Comparison of ENCODE assay signal across 28 cellular contexts in genomic region chr1:42773420-42773819, GRCh38. TPM values are rescaled to one million over a fixed set of nuclear protein-coding genes. Genes with fewer than 3 reads are reported as not detected.
A peak's percentile ranks its signal among the peaks of the same experiment; 100 is the strongest.
DNase-seq lines count a peak whose midpoint lies in the region; ATAC-seq and TF ChIP-seq lines count a peak whose summit lies in the region.
"Had no signal": no experiment of that assay in that cellular context is flagged by ENCODE, and none has a peak within 500 bp of the region (broad histone marks: within the 10 kb centered on the region; RNA-seq: fewer than 3 reads in every experiment).

No MANE protein-coding gene starts in this region.

- no peaks in the 10 kb centered on the region for H3K9me3 Mint-ChIP-seq in T-helper 2 cell treated with Interferon-gamma antibody and Interleukin-4, amounts not matched to agents 5 μg/mL and 100 μg/mL, for 36 hours
- no peaks in the 10 kb centered on the region for H3K9me3 Mint-ChIP-seq in activated naive CD4-positive, alpha-beta T cell treated with anti-CD3 and anti-CD28 coated beads for 36 hours
- H3K9me3 Mint-ChIP-seq in activated naive CD4-positive, alpha-beta T cell treated with anti-CD3 and anti-CD28 coated beads, Interleukin-2, amount 10 ng/mL, durations not matched to agents 7 days and 5 days = no peaks in the 10 kb centered on the region
- H3K9me3 Mint-ChIP-seq in effector memory CD8-positive, alpha-beta T cell = no peaks in the 10 kb centered on the region
- H3K9me3 Mint-ChIP-seq: CD4-positive, alpha-beta memory T cell had no signal

- H3K4me3 ChIP-seq in heart right ventricle = no peak overlapping the region
- H3K4me3 ChIP-seq: BLaER1 treated with 17β-estradiol and CSF1 and Interleukin-3, amounts not matched to agents 10 nM and 100 nM; GM23248; K562; PC-9 had no signal

- ATAC-seq in T-helper 17 cell (no peak), heart right ventricle (no peak)
- ATAC-seq in effector memory CD8-positive, alpha-beta T cell (replicated peaks) = no peak
- ATAC-seq: HepG2, K562 had no signal

- no peaks in the 10 kb centered on the region for H3K27me3 ChIP-seq in heart right ventricle
- H3K27me3 ChIP-seq: BLaER1 treated with 17β-estradiol and CSF1 and Interleukin-3, amounts not matched to agents 10 nM and 100 nM had no signal

- no peak for DNase-seq in T-helper 2 cell treated with Interferon-gamma antibody and Interleukin-4, amounts not matched to agents 5 μg/mL and 100 μg/mL, for 36 hours (ENCODE audit: low spot score)
- DNase-seq in T-helper 2 cell (no peak), T-helper 17 cell (no peak), heart right ventricle (no peak), NCI-H82 (lab: John Stamatoyannopoulos, UW) (no peak)
- no peak for DNase-seq in activated naive CD4-positive, alpha-beta T cell treated with anti-CD3 and anti-CD28 coated beads for 36 hours
- no peak for DNase-seq in activated naive CD4-positive, alpha-beta T cell treated with anti-CD3 and anti-CD28 coated beads, Interleukin-2, amount 10 ng/mL, durations not matched to agents 7 days and 5 days
- no peak for DNase-seq in effector memory CD8-positive, alpha-beta T cell
- DNase-seq: ACHN; Calu3; CD4-positive, alpha-beta memory T cell; DMS153; GM23248; HCEC 1CT; NCI-H1092 treated with DMSO at 0.1 percent for 48 hours; NCI-H1436 treated with DMSO at 0.1 percent for 48 hours; NCI-H1930; NCI-H2227 treated with DMSO at 0.1 percent for 48 hours; NCI-H510A; PC-9; RPMI8226; SHP77 had no signal

- H3K36me3 Mint-ChIP-seq in T-helper 2 cell treated with Interferon-gamma antibody and Interleukin-4, amounts not matched to agents 5 μg/mL and 100 μg/mL, for 36 hours (ENCODE audit: low read depth) = peaks cover 51% of the 10 kb centered on the region
- H3K36me3 Mint-ChIP-seq in activated naive CD4-positive, alpha-beta T cell treated with anti-CD3 and anti-CD28 coated beads for 36 hours (ENCODE audit: low read depth) = peaks cover 45% of the 10 kb centered on the region
- peaks cover 52% of the 10 kb centered on the region for H3K36me3 Mint-ChIP-seq in activated naive CD4-positive, alpha-beta T cell treated with anti-CD3 and anti-CD28 coated beads, Interleukin-2, amount 10 ng/mL, durations not matched to agents 7 days and 5 days
- peaks cover 2% of the 10 kb centered on the region for H3K36me3 Mint-ChIP-seq in T-helper 17 cell (ENCODE audit: low read depth)
- peaks cover 45% of the 10 kb centered on the region for H3K36me3 Mint-ChIP-seq in effector memory CD8-positive, alpha-beta T cell (ENCODE audit: insufficient read depth)

- H3K36me3 ChIP-seq in heart right ventricle = peaks cover 0 to 72% (median 41%) of the 10 kb centered on the region in 9 donors

- TF ChIP-seq CTCF in heart right ventricle (IDR thresholded peaks at IDR 0.05) = no peak

- H3K27ac ChIP-seq in heart right ventricle = no peak overlapping the region
- H3K27ac ChIP-seq: 22Rv1; BLaER1 treated with 17β-estradiol and CSF1 and Interleukin-3, amounts not matched to agents 10 nM and 100 nM; GM23248; PC-9 had no signal

- intact Hi-C loops in activated naive CD4-positive, alpha-beta T cell treated with anti-CD3 and anti-CD28 coated beads for 36 hours (cut with micrococcal nuclease) = no loop called here
- intact Hi-C loops in heart right ventricle (cut with DNase I) = loop anchor here in 4 of 10 donors (10.0 kb wide), 1 partner anchor 151 kb away; no protein-coding TSS in a partner anchor

- WGBS in heart right ventricle, 2 donors = 48 to 68% methylated on average over 2 of the region's 2 CpGs

- H3K9me3 ChIP-seq in T-helper 17 cell (ENCODE audit: control insufficient read depth, low read length, poor library complexity, severe bottlenecking) (no peaks in the 10 kb centered on the region), heart right ventricle (no peaks in the 10 kb centered on the region)
- H3K9me3 ChIP-seq: BLaER1 treated with 17β-estradiol and CSF1 and Interleukin-3, amounts not matched to agents 10 nM and 100 nM had no signal

- H3K27ac Mint-ChIP-seq in T-helper 2 cell treated with Interferon-gamma antibody and Interleukin-4, amounts not matched to agents 5 μg/mL and 100 μg/mL, for 36 hours = peak overlapping the region; percentile 29
- peak overlapping the region; percentile 39 for H3K27ac Mint-ChIP-seq in activated naive CD4-positive, alpha-beta T cell treated with anti-CD3 and anti-CD28 coated beads for 36 hours
- no peak overlapping the region for H3K27ac Mint-ChIP-seq in activated naive CD4-positive, alpha-beta T cell treated with anti-CD3 and anti-CD28 coated beads, Interleukin-2, amount 10 ng/mL, durations not matched to agents 7 days and 5 days
- H3K27ac Mint-ChIP-seq in T-helper 17 cell = peak overlapping the region; percentile 60
- H3K27ac Mint-ChIP-seq in effector memory CD8-positive, alpha-beta T cell = peak overlapping the region; percentile 38 to 55

- CTCF ChIA-PET in activated naive CD4-positive, alpha-beta T cell treated with anti-CD3 and anti-CD28 coated beads for 36 hours (lab: Charles Lee) = interaction anchor here (1.6 kb wide), 1 partner anchor 300 kb away, joined by 4 read pairs; no protein-coding TSS in a partner anchor
- CTCF ChIA-PET in activated naive CD4-positive, alpha-beta T cell treated with anti-CD3 and anti-CD28 coated beads, Interleukin-2, amount 10 ng/mL, durations not matched to agents 7 days and 5 days (lab: Charles Lee) = interaction anchor here (7.8 kb wide), 1 partner anchor 299 kb away, joined by 103 read pairs; no protein-coding TSS in a partner anchor

- no peak overlapping the region for H3K4me3 Mint-ChIP-seq in T-helper 2 cell treated with Interferon-gamma antibody and Interleukin-4, amounts not matched to agents 5 μg/mL and 100 μg/mL, for 36 hours
- no peak overlapping the region for H3K4me3 Mint-ChIP-seq in activated naive CD4-positive, alpha-beta T cell treated with anti-CD3 and anti-CD28 coated beads for 36 hours
- H3K4me3 Mint-ChIP-seq in activated naive CD4-positive, alpha-beta T cell treated with anti-CD3 and anti-CD28 coated beads, Interleukin-2, amount 10 ng/mL, durations not matched to agents 7 days and 5 days = no peak overlapping the region
- no peak overlapping the region for H3K4me3 Mint-ChIP-seq in T-helper 17 cell
- no peak overlapping the region for H3K4me3 Mint-ChIP-seq in effector memory CD8-positive, alpha-beta T cell

- peaks cover 28% of the 10 kb centered on the region for H3K4me1 Mint-ChIP-seq in T-helper 2 cell treated with Interferon-gamma antibody and Interleukin-4, amounts not matched to agents 5 μg/mL and 100 μg/mL, for 36 hours (ENCODE audit: low read depth)
- peaks cover 33% of the 10 kb centered on the region for H3K4me1 Mint-ChIP-seq in activated naive CD4-positive, alpha-beta T cell treated with anti-CD3 and anti-CD28 coated beads for 36 hours (ENCODE audit: low read depth)
- peaks cover 33% of the 10 kb centered on the region for H3K4me1 Mint-ChIP-seq in activated naive CD4-positive, alpha-beta T cell treated with anti-CD3 and anti-CD28 coated beads, Interleukin-2, amount 10 ng/mL, durations not matched to agents 7 days and 5 days
- peaks cover 16% of the 10 kb centered on the region for H3K4me1 Mint-ChIP-seq in T-helper 17 cell
- H3K4me1 Mint-ChIP-seq in effector memory CD8-positive, alpha-beta T cell (ENCODE audit: low read depth in 2 of 2) = peaks cover 22 to 35% of the 10 kb centered on the region in 2 donors

- peaks cover 2 to 25% (median 10%) of the 10 kb centered on the region in 9 donors for H3K4me1 ChIP-seq in heart right ventricle

- no peaks in the 10 kb centered on the region for H3K27me3 Mint-ChIP-seq in T-helper 2 cell treated with Interferon-gamma antibody and Interleukin-4, amounts not matched to agents 5 μg/mL and 100 μg/mL, for 36 hours (ENCODE audit: low read depth)
- H3K27me3 Mint-ChIP-seq in activated naive CD4-positive, alpha-beta T cell treated with anti-CD3 and anti-CD28 coated beads for 36 hours (ENCODE audit: low read depth) = no peaks in the 10 kb centered on the region
- no peaks in the 10 kb centered on the region for H3K27me3 Mint-ChIP-seq in activated naive CD4-positive, alpha-beta T cell treated with anti-CD3 and anti-CD28 coated beads, Interleukin-2, amount 10 ng/mL, durations not matched to agents 7 days and 5 days
- no peaks in the 10 kb centered on the region for H3K27me3 Mint-ChIP-seq in T-helper 17 cell
- H3K27me3 Mint-ChIP-seq in effector memory CD8-positive, alpha-beta T cell = no peaks in the 10 kb centered on the region
- H3K27me3 Mint-ChIP-seq: CD4-positive, alpha-beta memory T cell had no signal

RNA-seq across cellular contexts. Expression of gene C1orf50, which starts 6.4 kb away (rescaled TPM):
- 1 to 10 TPM; 4.1 to 4.7 TPM for total RNA-seq in activated naive CD4-positive, alpha-beta T cell treated with anti-CD3 and anti-CD28 coated beads for 36 hours
- total RNA-seq in T-helper 17 cell (10 to 100 TPM; 14.8 to 15.5 TPM), heart right ventricle (10 to 100 TPM in 2 of 10 donors, 1 to 10 TPM in 8; 4.9 to 10.7 (median 8.5) TPM)
- 1 to 10 TPM; 4.7 to 5.8 TPM for polyA plus RNA-seq in heart right ventricle

RNA-seq across cellular contexts. Expression of gene P3H1, which starts 6.6 kb away (rescaled TPM):
- total RNA-seq in activated naive CD4-positive, alpha-beta T cell treated with anti-CD3 and anti-CD28 coated beads for 36 hours = 10 to 100 TPM; 26.4 to 28.6 TPM
- total RNA-seq in T-helper 17 cell (10 to 100 TPM; 22.5 to 26.7 TPM), heart right ventricle (10 to 100 TPM in 4 of 10 donors, 1 to 10 TPM in 6; 5.0 to 18.3 (median 7.6) TPM)
- polyA plus RNA-seq in heart right ventricle = 10 to 100 TPM; 24.2 to 31.4 TPM

RNA-seq across cellular contexts. Expression of gene TMEM269, which starts 11.4 kb away (rescaled TPM):
- total RNA-seq in activated naive CD4-positive, alpha-beta T cell treated with anti-CD3 and anti-CD28 coated beads for 36 hours = under 1 TPM; 0.24 to 0.57 TPM
- total RNA-seq in T-helper 17 cell = under 1 TPM; 0.42 to 0.47 TPM
- under 1 TPM in 2 of 10 donors, not detected in 8; 0.07 to 0.09 TPM for total RNA-seq in heart right ventricle
- polyA plus RNA-seq in heart right ventricle = under 1 TPM in 1 of 2 donors, not detected in 1; 0.01 TPM
- total RNA-seq: G401, GM23248, LHCN-M2 had no signal
- polyA plus RNA-seq: CD4-positive, alpha-beta memory T cell; GM23248 had no signal

RNA-seq across cellular contexts. Expression of gene CLDN19, which starts 33.4 kb away (rescaled TPM):
- total RNA-seq in activated naive CD4-positive, alpha-beta T cell treated with anti-CD3 and anti-CD28 coated beads for 36 hours = not detected
- total RNA-seq in T-helper 17 cell = not detected
- total RNA-seq in heart right ventricle = not detected
- polyA plus RNA-seq in heart right ventricle = under 1 TPM in 1 of 2 donors, not detected in 1; 0.06 TPM
- total RNA-seq: Calu3; CD4-positive, alpha-beta memory T cell; GM23248; K562; LHCN-M2; PC-9 had no signal
- polyA plus RNA-seq: CD4-positive, alpha-beta memory T cell; GM23248; K562 had no signal

RNA-seq across cellular contexts. Expression of gene ERMAP, which starts 43.5 kb away (rescaled TPM):
- total RNA-seq in activated naive CD4-positive, alpha-beta T cell treated with anti-CD3 and anti-CD28 coated beads for 36 hours = 1 to 10 TPM; 3.1 TPM
- total RNA-seq in T-helper 17 cell = 1 to 10 TPM; 6.4 to 8.9 TPM
- 1 to 10 TPM; 2.2 to 6.1 (median 5.0) TPM for total RNA-seq in heart right ventricle
- polyA plus RNA-seq in heart right ventricle = 1 to 10 TPM; 1.4 to 4.0 TPM
